Comparison of ENCODE assay signal across 4 cellular contexts in genomic region chr19:14541979-14542378, GRCh38. TPM values are rescaled to one million over a fixed set of nuclear protein-coding genes. Genes with fewer than 3 reads are reported as not detected.
"Had no signal": no experiment of that assay in that cellular context is flagged by ENCODE, and none has a peak within 500 bp of the region (broad histone marks: within the 10 kb centered on the region; RNA-seq: fewer than 3 reads in every experiment).

No MANE protein-coding gene starts in this region.

RNA-seq across cellular contexts. Expression of gene CLEC17A, which starts 40.9 kb away (rescaled TPM):
- total RNA-seq: HT-29, IMR-90, M059J, Right ventricle myocardium inferior had no signal
